ENCODE assay signal across 17 cellular contexts in genomic region chr2:118148809-118149208, GRCh38.
A peak's percentile ranks its signal among the peaks of the same experiment; 100 is the strongest.
DNase-seq lines count a peak whose midpoint lies in the region; ATAC-seq, FAIRE-seq and TF ChIP-seq lines count a peak whose summit lies in the region.
"Had no signal": no experiment of that assay in that cellular context is flagged by ENCODE, and none has a peak within 500 bp of the region (broad histone marks: within the 10 kb centered on the region; RNA-seq: fewer than 3 reads in every experiment).

No MANE protein-coding gene starts in this region.

- no peak overlapping the region for H3K4me3 ChIP-seq in lower lobe of right lung
- H3K4me3 ChIP-seq: BLaER1, gastroesophageal sphincter, K562 had no signal

- FAIRE-seq in GM19239 (lab: Jason Lieb, UNC) = peak; percentile 78
- FAIRE-seq: K562, urothelium cell line had no signal

- DNase-seq in GM19239 (ENCODE audit: insufficient read length, low spot score) (no peak), dermis blood vessel endothelial cell (peak; percentile 20), lower lobe of right lung (no peak), foreskin melanocyte (no peak), G401 (ENCODE audit: low spot score) (no peak), hepatic stellate cell (ENCODE audit: low spot score) (no peak)
- DNase-seq: activated naive CD4-positive, alpha-beta T cell; NCI-H1694; NCI-H526; WERI-Rb-1 had no signal

- intact Hi-C loops in lower lobe of right lung (cut with DNase I) = no loop called here

- no peaks in the 10 kb centered on the region for H3K36me3 ChIP-seq in lower lobe of right lung
- H3K36me3 ChIP-seq: BLaER1, gastroesophageal sphincter, neutrophil, WERI-Rb-1 had no signal

- in situ Hi-C loops in G401 (cut with HindIII; ENCODE audit: low sequenced_read_pairs) = no loop called here

- no peaks in the 10 kb centered on the region for H3K4me1 ChIP-seq in lower lobe of right lung
- H3K4me1 ChIP-seq: BLaER1, gastroesophageal sphincter had no signal

- no peaks in the 10 kb centered on the region for H3K9me3 ChIP-seq in lower lobe of right lung
- H3K9me3 ChIP-seq: BLaER1, gastroesophageal sphincter, neutrophil had no signal

- no peaks in the 10 kb centered on the region for H3K27me3 ChIP-seq in lower lobe of right lung (ENCODE audit: low read depth)
- H3K27me3 ChIP-seq: BLaER1, gastroesophageal sphincter, neutrophil had no signal

- peak; percentile 52 for TF ChIP-seq CTCF in C4-2B (conservative IDR thresholded peaks at IDR 0.05)
- TF ChIP-seq CTCF in lower lobe of right lung (IDR thresholded peaks at IDR 0.05) = peak; percentile 14

- ATAC-seq in lower lobe of right lung = no peak
- no peak for ATAC-seq in HG03439 (IDR thresholded peaks at IDR 0.05; ENCODE audit: unreplicated experiment)
- ATAC-seq: gastroesophageal sphincter, K562 had no signal

- H3K27ac ChIP-seq in C4-2B (no peak overlapping the region), lower lobe of right lung (no peak overlapping the region)
- H3K27ac ChIP-seq: BLaER1, gastroesophageal sphincter, neutrophil, WERI-Rb-1 had no signal
